13 cellular contexts compared by ENCODE assay signal in the genomic region with DNA sequence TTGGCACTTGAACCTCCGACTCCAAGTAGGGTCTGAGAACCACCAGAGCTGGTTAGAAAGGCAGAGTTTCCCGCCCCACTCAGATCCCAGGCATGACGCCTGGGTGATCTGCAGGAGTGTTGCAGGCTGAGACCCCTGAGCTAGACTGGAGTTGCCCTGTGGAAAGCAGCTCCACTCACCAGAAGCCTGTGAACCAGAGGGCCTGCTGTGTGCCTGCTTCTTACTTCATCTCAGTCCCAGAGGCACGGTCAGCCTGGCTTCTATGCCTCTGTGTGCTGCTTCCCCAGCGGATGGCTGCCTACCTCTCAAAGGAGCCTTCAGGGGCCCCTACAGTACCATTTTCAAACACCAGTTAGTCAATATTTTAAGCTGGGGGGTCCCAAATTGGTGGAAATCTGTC. TPM values are rescaled to one million over a fixed set of nuclear protein-coding genes. Genes with fewer than 3 reads are reported as not detected.
A peak's percentile ranks its signal among the peaks of the same experiment; 100 is the strongest.
DNase-seq lines count a peak whose midpoint lies in the region; ATAC-seq and TF ChIP-seq lines count a peak whose summit lies in the region.
"Had no signal": no experiment of that assay in that cellular context is flagged by ENCODE, and none has a peak within 500 bp of the region (broad histone marks: within the 10 kb centered on the region; RNA-seq: fewer than 3 reads in every experiment).

No MANE protein-coding gene starts in this region.

- DNase-seq in Peyer's patch, result no peak
- no peak for DNase-seq in caudate nucleus (lab: John Stamatoyannopoulos, UW)
- no peak for DNase-seq in thoracic aorta (ENCODE audit: low spot score)
- no peak for DNase-seq in NCI-H524 (lab: John Stamatoyannopoulos, UW)
- no peak for DNase-seq in globus pallidus (ENCODE audit: low spot score)
- no peak for DNase-seq in SW 1271 (lab: John Stamatoyannopoulos, UW)
- DNase-seq in NCI-H2029 treated with DMSO at 0.1 percent for 48 hours (lab: John Stamatoyannopoulos, UW), result no peak
- DNase-seq: activated T-cell treated with anti-CD3 and anti-CD28 coated beads for 4 hours, NCI-H1694 had no signal

- H3K36me3 ChIP-seq in Peyer's patch, result no peaks in the 10 kb centered on the region
- H3K36me3 ChIP-seq in mesodermal cell (ENCODE audit: control insufficient read depth, insufficient read depth, low read length), result no peaks in the 10 kb centered on the region
- H3K36me3 ChIP-seq in thoracic aorta, result no peaks in the 10 kb centered on the region

- WGBS in mesodermal cell (ENCODE audit: insufficient coverage in 2 of 2), 2 experiments, result 96% methylated on average over 3 to 4 of the region's 5 CpGs

- H3K27me3 ChIP-seq in Peyer's patch (no peaks in the 10 kb centered on the region), thoracic aorta (replicated peaks; ENCODE audit: insufficient read depth) (no peaks in the 10 kb centered on the region)
- H3K27me3 ChIP-seq: testis had no signal

- ATAC-seq in thoracic aorta (ENCODE audit: insufficient number of reproducible peaks, low FRiP score, low read depth), result no peak

- H3K27ac ChIP-seq in Peyer's patch, result peak overlapping the region in 3 of 4 donors; percentile 16 to 50 (median 46)
- H3K27ac ChIP-seq in caudate nucleus (ENCODE audit: low read depth, low read length), result peak overlapping the region; percentile 84
- peak overlapping the region; percentile 87 for H3K27ac ChIP-seq in mesodermal cell (ENCODE audit: low read depth, low read length, severe bottlenecking)
- peak overlapping the region; percentile 78 to 82 for H3K27ac ChIP-seq in thoracic aorta

- TF ChIP-seq CTCF in Peyer's patch (IDR thresholded peaks at IDR 0.05), result no peak
- no peak for TF ChIP-seq CTCF in thoracic aorta (IDR thresholded peaks at IDR 0.05)

- H3K4me3 ChIP-seq in Peyer's patch, result no peak overlapping the region
- no peak overlapping the region for H3K4me3 ChIP-seq in mesodermal cell (ENCODE audit: extremely low read depth, insufficient read depth, low read length, poor library complexity, severe bottlenecking)
- H3K4me3 ChIP-seq in thoracic aorta, result peak overlapping the region; percentile 54
- H3K4me3 ChIP-seq: testis had no signal

- H3K9me3 ChIP-seq in Peyer's patch, result no peaks in the 10 kb centered on the region
- no peaks in the 10 kb centered on the region for H3K9me3 ChIP-seq in mesodermal cell (ENCODE audit: control insufficient read depth, low read length)
- no peaks in the 10 kb centered on the region for H3K9me3 ChIP-seq in thoracic aorta
- H3K9me3 ChIP-seq: testis had no signal

- no peak for TF ChIP-seq POLR2A in Peyer's patch (IDR thresholded peaks at IDR 0.05)

- H3K4me1 ChIP-seq in Peyer's patch (no peaks in the 10 kb centered on the region), mesodermal cell (ENCODE audit: control insufficient read depth, insufficient read depth, low read length, poor library complexity, severe bottlenecking) (peaks cover 26% of the 10 kb centered on the region), thoracic aorta (ENCODE audit: control insufficient read depth in 1 of 2, low read depth in 2 of 2) (peaks cover 6 to 23% of the 10 kb centered on the region in 2 donors)
- H3K4me1 ChIP-seq: testis had no signal

RNA-seq across cellular contexts. Expression of a gene that starts 15.6 kb away (rescaled TPM):
- total RNA-seq in Peyer's patch (not detected), thoracic aorta (not detected)
- polyA plus RNA-seq in mesodermal cell (2013, experiment 1 of 2), result not detected
- polyA plus RNA-seq in mesodermal cell (2013, experiment 2 of 2), result not detected
- total RNA-seq: mesothelial cell of epicardium, progenitor cell of endocrine pancreas had no signal

RNA-seq across cellular contexts. Expression of a gene that starts 49.0 kb away (rescaled TPM):
- 10 to 100 TPM; 20.1 to 46.2 (median 24.9) TPM for total RNA-seq in Peyer's patch
- polyA plus RNA-seq in mesodermal cell (2013, experiment 1 of 2), result 18.4 TPM
- 21.7 TPM for polyA plus RNA-seq in mesodermal cell (2013, experiment 2 of 2)
- 10 to 100 TPM; 27.3 to 33.4 TPM for total RNA-seq in thoracic aorta

RNA-seq across cellular contexts. Expression of a gene that starts 49.1 kb away (rescaled TPM):
- total RNA-seq in Peyer's patch (10 to 100 TPM in 1 of 4 donors, 1 to 10 TPM in 2, not detected in 1; 1.2 to 13.2 (median 2.9) TPM), thoracic aorta (10 to 100 TPM; 11.3 to 23.7 TPM)
- polyA plus RNA-seq in mesodermal cell (2013, experiment 1 of 2), result 19.9 TPM
- polyA plus RNA-seq in mesodermal cell (2013, experiment 2 of 2), result 19.4 TPM
